ENCODE assay signal across 18 cellular contexts in genomic region chr12:101666017-101666728, GRCh38.
"Had no signal": no experiment of that assay in that cellular context is flagged by ENCODE, and none has a peak within 500 bp of the region (broad histone marks: within the 10 kb centered on the region; RNA-seq: fewer than 3 reads in every experiment).

No MANE protein-coding gene starts in this region.

- H3K36me3 ChIP-seq: neutrophil, stomach, thyroid gland, vagina had no signal

- H3K9me3 Mint-ChIP-seq: activated naive CD8-positive, alpha-beta T cell treated with anti-CD3 and anti-CD28 coated beads for 36 hours; effector memory CD8-positive, alpha-beta T cell; mesothelial cell of epicardium; T-helper 2 cell treated with Interferon-gamma antibody and Interleukin-4, amounts not matched to agents 5 μg/mL and 100 μg/mL, for 36 hours had no signal

- H3K9me3 ChIP-seq: neutrophil, stomach, thyroid gland, vagina had no signal

- ATAC-seq: activated CD4-positive, CD25-positive, alpha-beta regulatory T cell treated with anti-CD3 and anti-CD28 coated beads, Interleukin-2, amount 50 U/mL, for 24 hours; effector memory CD8-positive, alpha-beta T cell; sciatic nerve had no signal

- H3K4me1 ChIP-seq: thyroid gland, vagina had no signal

- FAIRE-seq: bronchial epithelial cell had no signal

- H3K36me3 Mint-ChIP-seq: activated naive CD8-positive, alpha-beta T cell treated with anti-CD3 and anti-CD28 coated beads for 36 hours; mesothelial cell of epicardium had no signal

- DNase-seq: activated CD4-positive, alpha-beta T cell treated with anti-CD3 and anti-CD28 coated beads, Interleukin-2, amount 50 U/mL, for 48 hours; activated gamma-delta T cell; activated naive CD8-positive, alpha-beta T cell treated with anti-CD3 and anti-CD28 coated beads for 36 hours; activated T-cell treated with anti-CD3 and anti-CD28 coated beads, Interleukin-2, amount 50 U/mL, for 48 hours; aorta; cortex of kidney; effector memory CD8-positive, alpha-beta T cell; kidney glomerular epithelial cell; stomach; thyroid gland had no signal

- H3K27me3 ChIP-seq: stomach, thyroid gland, vagina had no signal

- H3K27ac Mint-ChIP-seq: activated naive CD8-positive, alpha-beta T cell treated with anti-CD3 and anti-CD28 coated beads for 36 hours; mesothelial cell of epicardium; progenitor cell of endocrine pancreas; T-helper 2 cell treated with Interferon-gamma antibody and Interleukin-4, amounts not matched to agents 5 μg/mL and 100 μg/mL, for 36 hours had no signal

- H3K4me3 ChIP-seq: stomach, thyroid gland, vagina had no signal

- H3K4me3 Mint-ChIP-seq: activated naive CD8-positive, alpha-beta T cell treated with anti-CD3 and anti-CD28 coated beads for 36 hours; effector memory CD8-positive, alpha-beta T cell; mesothelial cell of epicardium; T-helper 2 cell treated with Interferon-gamma antibody and Interleukin-4, amounts not matched to agents 5 μg/mL and 100 μg/mL, for 36 hours had no signal

- H3K27ac ChIP-seq: neutrophil, stomach, thyroid gland, vagina had no signal
